In the genomic region with DNA sequence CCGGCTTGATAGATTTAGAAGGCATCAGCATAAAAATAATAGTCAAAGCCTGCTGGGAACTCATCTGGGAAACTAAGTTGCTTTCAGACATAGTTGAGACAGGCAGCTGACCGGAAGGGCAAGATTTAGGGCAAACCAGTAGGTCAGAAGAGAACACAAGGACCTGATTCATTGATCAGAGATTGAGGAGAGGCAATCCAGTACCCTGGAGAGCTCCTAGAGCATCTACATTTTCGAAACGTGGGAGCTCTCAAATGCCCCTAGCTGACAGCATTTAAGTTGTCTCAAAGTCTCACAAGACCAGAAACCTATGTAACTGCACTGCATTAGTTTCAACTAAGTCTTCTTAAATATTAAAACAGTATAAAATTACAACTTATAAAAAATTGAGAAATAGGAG, we compare ENCODE assay signal across 1 cellular context.
TF ChIP-seq lines count a peak whose summit lies in the region.

No MANE protein-coding gene starts in this region.

TF ChIP-seq in H1, 55 proteins besides CTCF, POLR2A, EP300 and RAD21:
- TF ChIP-seq SP1 (IDR thresholded peaks at IDR 0.05; ENCODE audit: low read depth, low read length) (no peak), TEAD4 (IDR thresholded peaks at IDR 0.05; ENCODE audit: low read depth, low read length) (no peak), HDAC2 (IDR thresholded peaks at IDR 0.05; ENCODE audit: borderline replicate concordance in 1 of 2, low read depth in 2 of 2, low read length in 2 of 2) (peak in 1 of 2 experiments; percentile 28; a peak in 1 of 4 replicates), CTBP2 (IDR thresholded peaks at IDR 0.05; ENCODE audit: borderline replicate concordance, insufficient read depth, insufficient read length, low read length) (no peak), FOSL1 (IDR thresholded peaks at IDR 0.05; ENCODE audit: insufficient read depth, low read depth, low read length) (no peak), EGR1 (IDR thresholded peaks at IDR 0.05; ENCODE audit: borderline replicate concordance, low read depth, low read length) (no peak), BRCA1 (IDR thresholded peaks at IDR 0.05; ENCODE audit: low read depth, low read length) (no peak), KDM5A (IDR thresholded peaks at IDR 0.05; ENCODE audit: low read length) (no peak), PHF8 (conservative IDR thresholded peaks at IDR 0.05; ENCODE audit: low read depth, low read length) (no peak), CBX8 (IDR thresholded peaks at IDR 0.05; ENCODE audit: borderline replicate concordance, low read depth, low read length) (no peak), TBP (IDR thresholded peaks at IDR 0.05; ENCODE audit: low read depth, low read length) (no peak), GABPA (IDR thresholded peaks at IDR 0.05; ENCODE audit: borderline replicate concordance, insufficient read depth, low read length) (no peak), ASH2L (IDR thresholded peaks at IDR 0.05; ENCODE audit: low read length) (no peak), SIN3A (conservative IDR thresholded peaks at IDR 0.05 in 1 of 2, IDR thresholded peaks at IDR 0.05 in 1 of 2; ENCODE audit: low read depth in 1 of 2, low read length in 2 of 2) (peak; percentile 88 to 93; a peak in 3 of 4 replicates)
